Comparison of ENCODE assay signal across 10 cellular contexts in genomic region chr6:6674872-6675271, GRCh38.
A peak's percentile ranks its signal among the peaks of the same experiment; 100 is the strongest.
DNase-seq lines count a peak whose midpoint lies in the region; ATAC-seq and TF ChIP-seq lines count a peak whose summit lies in the region.
"Had no signal": no experiment of that assay in that cellular context is flagged by ENCODE, and none has a peak within 500 bp of the region (broad histone marks: within the 10 kb centered on the region; RNA-seq: fewer than 3 reads in every experiment).

No MANE protein-coding gene starts in this region.

- H3K4me3 ChIP-seq in HFF-Myc (replicated peaks; ENCODE audit: low read depth, low read length) (no peak overlapping the region), WI38 (ENCODE audit: low read depth, low read length) (no peak overlapping the region)

- TF ChIP-seq CTCF in HFF-Myc (IDR thresholded peaks at IDR 0.05; ENCODE audit: low read depth, low read length, missing control alignments) = peak; percentile 52
- TF ChIP-seq CTCF in WI38 (IDR thresholded peaks at IDR 0.05; ENCODE audit: low read depth, low read length) = peak; percentile 26

- no peak overlapping the region for H3K4me3 Mint-ChIP-seq in activated T-cell treated with anti-CD3 and anti-CD28 coated beads, Interleukin-2, amount 50 U/mL, for 4 hours
- H3K4me3 Mint-ChIP-seq: IgD-negative memory B cell had no signal

- H3K9me3 Mint-ChIP-seq in activated T-cell treated with anti-CD3 and anti-CD28 coated beads, Interleukin-2, amount 50 U/mL, for 4 hours = no peaks in the 10 kb centered on the region
- H3K9me3 Mint-ChIP-seq: IgD-negative memory B cell had no signal

- DNase-seq in COLO668 (lab: John Stamatoyannopoulos, UW; ENCODE audit: unreplicated experiment) (peak; percentile 2), HFF-Myc (ENCODE audit: extremely low read depth, low read depth) (no peak), iPS-NIHi7 (ENCODE audit: extremely low spot score) (peak; percentile 76), left lobe of liver (ENCODE audit: low spot score) (no peak)
- no peak for DNase-seq in stimulated activated CD4-positive, alpha-beta T cell treated with anti-CD3 and anti-CD28 coated beads, Interleukin-2, amount 100 ng/mL, for 48 hours
- no peak for DNase-seq in activated T-cell treated with anti-CD3 and anti-CD28 coated beads, Interleukin-2, amount 50 U/mL, for 4 hours
- DNase-seq: NCI-H226 had no signal

- no peaks in the 10 kb centered on the region for H3K36me3 Mint-ChIP-seq in activated T-cell treated with anti-CD3 and anti-CD28 coated beads, Interleukin-2, amount 50 U/mL, for 4 hours (ENCODE audit: insufficient read depth)

- no peaks in the 10 kb centered on the region for H3K27me3 Mint-ChIP-seq in activated T-cell treated with anti-CD3 and anti-CD28 coated beads, Interleukin-2, amount 50 U/mL, for 4 hours (ENCODE audit: low read depth)

- ATAC-seq in left lobe of liver (no peak), GM19397 (IDR thresholded peaks at IDR 0.05; ENCODE audit: unreplicated experiment) (no peak)
- no peak for ATAC-seq in activated T-cell treated with anti-CD3 and anti-CD28 coated beads, Interleukin-2, amount 50 U/mL, for 4 hours

- peaks cover 8% of the 10 kb centered on the region for H3K4me1 Mint-ChIP-seq in activated T-cell treated with anti-CD3 and anti-CD28 coated beads, Interleukin-2, amount 50 U/mL, for 4 hours (ENCODE audit: low read depth)

Comparison
In these comparisons a context has a peak if more than half of its experiments do, and no peak if none do; other contexts are left out.
1. DNase-seq: peak in COLO668 (single experiment) and iPS-NIHi7 (single experiment); none in HFF-Myc (single experiment), left lobe of liver (single experiment), stimulated activated CD4-positive, alpha-beta T cell treated with anti-CD3 and anti-CD28 coated beads, Interleukin-2, amount 100 ng/mL, for 48 hours (0 of 2) and activated T-cell treated with anti-CD3 and anti-CD28 coated beads, Interleukin-2, amount 50 U/mL, for 4 hours (single experiment).